ENCODE assay signal across 8 cellular contexts in genomic region chrX:14899607-14900006, GRCh38. TPM values are rescaled to one million over a fixed set of nuclear protein-coding genes. Genes with fewer than 3 reads are reported as not detected.
A peak's percentile ranks its signal among the peaks of the same experiment; 100 is the strongest.
DNase-seq lines count a peak whose midpoint lies in the region; ATAC-seq, FAIRE-seq and TF ChIP-seq lines count a peak whose summit lies in the region.

No MANE protein-coding gene starts in this region.

- POLR2A ChIA-PET in HEK293T (lab: Yijun Ruan, JAX): no interaction called here

- TF ChIP-seq CTCF in endothelial cell (IDR thresholded peaks at IDR 0.05; ENCODE audit: unreplicated experiment): no peak

- DNase-seq in kidney glomerular epithelial cell (lab: John Stamatoyannopoulos, UW): peak; percentile 40
- no peak for DNase-seq in endothelial cell (ENCODE audit: low spot score)
- DNase-seq in HEK293T (ENCODE audit: extremely low spot score): no peak
- DNase-seq in GM19239 (ENCODE audit: insufficient read length, low spot score): no peak

- peaks cover 43% of the 10 kb centered on the region for H3K36me3 Mint-ChIP-seq in T-helper 1 cell treated with Interleukin-12 subunit alpha and Interleukin-12 subunit beta and Interleukin-4 antibody, amounts not matched to agents 30 μg/mL and 1 μg/mL, for 36 hours (ENCODE audit: low read depth)
- H3K36me3 Mint-ChIP-seq in endothelial cell (ENCODE audit: low read depth, unreplicated experiment): peaks cover 2% of the 10 kb centered on the region

- H3K9me3 Mint-ChIP-seq in T-helper 1 cell treated with Interleukin-12 subunit alpha and Interleukin-12 subunit beta and Interleukin-4 antibody, amounts not matched to agents 30 μg/mL and 1 μg/mL, for 36 hours: no peaks in the 10 kb centered on the region
- no peaks in the 10 kb centered on the region for H3K9me3 Mint-ChIP-seq in endothelial cell (ENCODE audit: unreplicated experiment)

- peak overlapping the region; percentile 65 for H3K27ac Mint-ChIP-seq in T-helper 1 cell treated with Interleukin-12 subunit alpha and Interleukin-12 subunit beta and Interleukin-4 antibody, amounts not matched to agents 30 μg/mL and 1 μg/mL, for 36 hours
- H3K27ac Mint-ChIP-seq in endothelial cell (ENCODE audit: unreplicated experiment): no peak overlapping the region

- H3K4me3 Mint-ChIP-seq in T-helper 1 cell treated with Interleukin-12 subunit alpha and Interleukin-12 subunit beta and Interleukin-4 antibody, amounts not matched to agents 30 μg/mL and 1 μg/mL, for 36 hours: no peak overlapping the region
- H3K4me3 Mint-ChIP-seq in endothelial cell (ENCODE audit: unreplicated experiment): no peak overlapping the region

- CTCF ChIA-PET in HEK293T (lab: Yijun Ruan, JAX): interaction anchor here (0.7 kb wide), 1 partner anchor 371 kb away, joined by 3 read pairs; no protein-coding TSS in a partner anchor

- FAIRE-seq in GM19239 (lab: Jason Lieb, UNC): no peak

- H3K4me1 Mint-ChIP-seq in T-helper 1 cell treated with Interleukin-12 subunit alpha and Interleukin-12 subunit beta and Interleukin-4 antibody, amounts not matched to agents 30 μg/mL and 1 μg/mL, for 36 hours (ENCODE audit: low read depth): peaks cover 8% of the 10 kb centered on the region
- H3K4me1 Mint-ChIP-seq in endothelial cell (ENCODE audit: unreplicated experiment): no peaks in the 10 kb centered on the region

- peak; percentile 95 for ATAC-seq in GM18508 (IDR thresholded peaks at IDR 0.05; ENCODE audit: insufficient read depth, unreplicated experiment)
- peak; percentile 77 for ATAC-seq in HG02763 (IDR thresholded peaks at IDR 0.05; ENCODE audit: unreplicated experiment)
- ATAC-seq in HG03108 (IDR thresholded peaks at IDR 0.05; ENCODE audit: unreplicated experiment): no peak

- H3K27me3 Mint-ChIP-seq in T-helper 1 cell treated with Interleukin-12 subunit alpha and Interleukin-12 subunit beta and Interleukin-4 antibody, amounts not matched to agents 30 μg/mL and 1 μg/mL, for 36 hours (ENCODE audit: low read depth): no peaks in the 10 kb centered on the region
- no peaks in the 10 kb centered on the region for H3K27me3 Mint-ChIP-seq in endothelial cell (ENCODE audit: unreplicated experiment)

TF ChIP-seq in HEK293T, 16 proteins besides CTCF, POLR2A, EP300 and RAD21:
- TF ChIP-seq FOXK2 (IDR thresholded peaks at IDR 0.05) (no peak), SP1 (IDR thresholded peaks at IDR 0.05) (no peak), BHLHE40 (IDR thresholded peaks at IDR 0.05; ENCODE audit: borderline replicate concordance) (no peak), ZNF384 (IDR thresholded peaks at IDR 0.05) (no peak), TARDBP (IDR thresholded peaks at IDR 0.05) (no peak), FOXA1 (IDR thresholded peaks at IDR 0.05) (no peak), L3MBTL2 (conservative IDR thresholded peaks at IDR 0.05) (no peak), HDGF (IDR thresholded peaks at IDR 0.05; ENCODE audit: borderline replicate concordance) (no peak), SUZ12 (IDR thresholded peaks at IDR 0.05) (no peak), FOXM1 (IDR thresholded peaks at IDR 0.05; ENCODE audit: borderline replicate concordance) (no peak), LEF1 (IDR thresholded peaks at IDR 0.05; ENCODE audit: borderline replicate concordance) (no peak), CTBP1 (IDR thresholded peaks at IDR 0.05; ENCODE audit: borderline replicate concordance) (no peak), ARNT (IDR thresholded peaks at IDR 0.05) (no peak), ELF4 (IDR thresholded peaks at IDR 0.05) (no peak)

RNA-seq across cellular contexts. Expression of gene MOSPD2, which starts 26.4 kb away (rescaled TPM):
- 10.0 TPM for total RNA-seq in endothelial cell (ENCODE audit: unreplicated experiment)

RNA-seq across cellular contexts. Expression of gene FANCB, which starts 26.7 kb away (rescaled TPM):
- 6.0 TPM for total RNA-seq in endothelial cell (ENCODE audit: unreplicated experiment)
